ENCODE assay signal across 12 cellular contexts in the genomic region with DNA sequence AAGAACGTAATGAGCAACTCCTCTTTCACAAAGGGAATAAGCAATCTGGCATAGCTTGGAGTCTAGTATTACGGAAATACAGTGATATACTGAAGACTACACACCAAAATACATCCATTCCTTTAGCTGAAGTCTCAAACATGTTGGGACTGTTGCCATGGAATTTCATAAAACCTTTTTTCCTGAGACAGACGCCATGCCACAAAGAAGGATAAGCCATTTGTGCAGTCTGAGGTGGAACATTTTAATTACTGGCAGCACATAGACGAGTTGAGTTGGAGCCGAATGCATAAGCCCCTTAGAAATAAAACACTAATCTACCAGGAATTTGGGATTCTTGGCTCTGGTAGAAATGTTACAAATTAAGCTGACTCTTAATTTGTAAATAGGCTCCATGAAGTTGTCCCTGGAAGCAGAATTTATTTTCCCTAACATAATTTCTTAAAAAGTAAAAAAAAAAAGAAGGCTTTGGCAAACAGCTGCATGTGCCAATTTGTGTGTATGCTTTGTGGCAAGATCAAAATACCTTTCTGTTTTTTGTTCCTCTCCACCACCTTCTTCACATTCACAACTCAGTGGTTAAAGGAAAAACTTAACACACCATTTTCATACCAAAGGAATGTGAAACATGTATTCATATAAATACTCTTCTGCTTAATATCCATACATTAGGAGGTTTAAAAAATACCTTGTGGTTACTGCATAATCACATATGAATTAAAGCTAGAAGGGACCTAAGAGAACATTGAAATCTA. TPM values are rescaled to one million over a fixed set of nuclear protein-coding genes. Genes with fewer than 3 reads are reported as not detected.
DNase-seq lines count a peak whose midpoint lies in the region; ATAC-seq, FAIRE-seq and TF ChIP-seq lines count a peak whose summit lies in the region.
"Had no signal": no experiment of that assay in that cellular context is flagged by ENCODE, and none has a peak within 500 bp of the region (broad histone marks: within the 10 kb centered on the region; RNA-seq: fewer than 3 reads in every experiment).

No MANE protein-coding gene starts in this region.

- no peak for TF ChIP-seq POLR2A in K562 (conservative IDR thresholded peaks at IDR 0.05)

- no peak for TF ChIP-seq RAD21 in K562 (CRISPR knock-in tag; conservative IDR thresholded peaks at IDR 0.05 in 1 of 2, IDR thresholded peaks at IDR 0.05 in 1 of 2)

- in situ Hi-C loops in K562 (cut with MboI): no loop called here

- DNase-seq in D341Med (ENCODE audit: low spot score) (peak; percentile 50), K562 (ENCODE audit: extremely low read depth in 1 of 4, low spot score in 3 of 4) (no peak), naive B cell (no peak), NK-92 (lab: John Stamatoyannopoulos, UW; ENCODE audit: unreplicated experiment) (no peak), H7 (no peak)
- DNase-seq: activated T-cell treated with anti-CD3 and anti-CD28 coated beads, Interleukin-2, amount 50 U/mL, for 1 hour; effector memory CD4-positive, alpha-beta T cell; MG63 had no signal

- no peak for FAIRE-seq in K562 (lab: Jason Lieb, UNC)

- H3K9ac ChIP-seq in KMS-11 (no peak overlapping the region), K562 (ENCODE audit: insufficient read depth in 1 of 2, low read depth in 2 of 2, low read length in 2 of 2) (no peak overlapping the region)

- WGBS in K562 (ENCODE audit: insufficient coverage, low coverage, missing lambda C conversion rate): 11% methylated on average over 5 of the region's 5 CpGs

- no peaks in the 10 kb centered on the region for H3K9me3 Mint-ChIP-seq in naive B cell

- peaks cover 76% of the 10 kb centered on the region for H3K79me2 ChIP-seq in KMS-11 (ENCODE audit: insufficient read depth, low read depth)
- H3K79me2 ChIP-seq in K562 (ENCODE audit: control insufficient read depth, insufficient read depth, low read length): no peaks in the 10 kb centered on the region

- no TSS peak for BruUV-seq in K562 (replicated peaks; lab: Mats Ljungman, UMichigan)

- TF ChIP-seq CTCF in KMS-11 (conservative IDR thresholded peaks at IDR 0.05; ENCODE audit: low read depth, low read length) (no peak), K562 (IDR thresholded peaks at IDR 0.05 in 2 of 3, conservative IDR thresholded peaks at IDR 0.05 in 1 of 3; ENCODE audit: insufficient read depth in 2 of 3, low read depth in 1 of 3, low read length in 3 of 3) (no peak)

- H3K36me3 ChIP-seq in KMS-11 (ENCODE audit: insufficient read depth) (peaks cover 32% of the 10 kb centered on the region; the same call in 1 of the 2 replicates), K562 (ENCODE audit: control insufficient read depth, insufficient read depth, low read length) (no peaks in the 10 kb centered on the region), H7 (replicated peaks; ENCODE audit: control insufficient read depth, insufficient read depth, low read length) (no peaks in the 10 kb centered on the region)
- H3K36me3 ChIP-seq: gastroesophageal sphincter, MG63 had no signal

- H3K4me3 Mint-ChIP-seq in naive B cell: no peak overlapping the region

- H3K4me1 Mint-ChIP-seq in naive B cell: peaks cover 47 to 82% (median 55%) of the 10 kb centered on the region in 3 donors

- no peaks in the 10 kb centered on the region for H3K9me3 ChIP-seq in K562 (replicated peaks; ENCODE audit: control insufficient read depth, insufficient read depth, low read depth, low read length)
- H3K9me3 ChIP-seq: gastroesophageal sphincter, MG63 had no signal

- no peak for TF ChIP-seq EP300 in K562 (IDR thresholded peaks at IDR 0.05; ENCODE audit: low read length)

- H3K27ac ChIP-seq in KMS-11: peak overlapping the region; percentile 3; the same call in 1 of the 2 replicates
- H3K27ac ChIP-seq in K562 (ENCODE audit: extremely low read depth, low read depth, low read length): no peak overlapping the region
- H3K27ac ChIP-seq: gastroesophageal sphincter had no signal

- H4K20me1 ChIP-seq in KMS-11 (ENCODE audit: insufficient read depth) (no peaks in the 10 kb centered on the region), K562 (replicated peaks; ENCODE audit: control insufficient read depth, insufficient read depth, low read length) (no peaks in the 10 kb centered on the region)

- no peaks in the 10 kb centered on the region for H3K27me3 Mint-ChIP-seq in naive B cell

- ATAC-seq in K562 (no peak), naive B cell (ENCODE audit: low read depth in 2 of 2) (no peak), GM19463 (IDR thresholded peaks at IDR 0.05; ENCODE audit: unreplicated experiment) (no peak)
- ATAC-seq: gastroesophageal sphincter, sciatic nerve had no signal

- H3K4me3 ChIP-seq in KMS-11 (IDR thresholded peaks at IDR 0.05; ENCODE audit: insufficient read depth, low read depth, low read length): no peak overlapping the region
- H3K4me3 ChIP-seq in K562: no peak overlapping the region
- H3K4me3 ChIP-seq in H7 (ENCODE audit: insufficient read depth, low read depth, low read length): no peak overlapping the region
- H3K4me3 ChIP-seq: gastroesophageal sphincter, MG63 had no signal

- H3K9me1 ChIP-seq in K562 (ENCODE audit: control insufficient read depth, insufficient read depth, low read length): no peaks in the 10 kb centered on the region

- CTCF ChIA-PET in K562 (lab: Yijun Ruan, JAX; ENCODE audit: low intra/inter-chr PET ratio): no interaction called here

- H2AFZ ChIP-seq in KMS-11 (ENCODE audit: low read depth): no peak overlapping the region
- H2AFZ ChIP-seq in K562 (ENCODE audit: low read depth, low read length): no peak overlapping the region

- peak overlapping the region in 4 of 6 donors; percentile 43 to 78 (median 62) for H3K27ac Mint-ChIP-seq in naive B cell

- intact Hi-C loops in K562 (cut with micrococcal nuclease): no loop called here

- POLR2A ChIA-PET in K562 (lab: Yijun Ruan, JAX): interaction anchor here (1.1 to 1.2 kb wide), 2 partner anchors 10 to 113 kb away, joined by 3 to 6 read pairs; no protein-coding TSS in a partner anchor

- no peaks in the 10 kb centered on the region for H3K27me3 ChIP-seq in KMS-11 (ENCODE audit: insufficient read depth, low read depth)
- peaks cover 40 to 54% of the 10 kb centered on the region in 2 experiments for H3K27me3 ChIP-seq in K562 (ENCODE audit: control insufficient read depth in 2 of 2, insufficient read depth in 2 of 2, low read length in 2 of 2)
- H3K27me3 ChIP-seq in H7 (ENCODE audit: control insufficient read depth, insufficient read depth, low read length): no peaks in the 10 kb centered on the region
- H3K27me3 ChIP-seq: MG63 had no signal

- H3K36me3 Mint-ChIP-seq in naive B cell: peaks cover 35 to 44% of the 10 kb centered on the region in 2 donors

- H3K4me1 ChIP-seq in KMS-11 (ENCODE audit: low read depth, poor library complexity, severe bottlenecking) (peaks cover 100% of the 10 kb centered on the region), K562 (replicated peaks in 1 of 2; ENCODE audit: control insufficient read depth in 2 of 2, insufficient read depth in 2 of 2, low read length in 2 of 2) (no peaks in the 10 kb centered on the region)
- H3K4me1 ChIP-seq: gastroesophageal sphincter had no signal

- peak overlapping the region; percentile 11; the same call in 1 of the 2 replicates for H3K4me2 ChIP-seq in KMS-11
- H3K4me2 ChIP-seq in K562 (ENCODE audit: insufficient read depth, low read length): no peak overlapping the region

TF ChIP-seq in K562, 482 proteins besides CTCF, POLR2A, EP300 and RAD21 (continues in another document):
- peak; percentile 38 for TF ChIP-seq CBX8 (IDR thresholded peaks at IDR 0.05; ENCODE audit: borderline replicate concordance, extremely low read depth, low read depth, low read length, poor library complexity, severe bottlenecking)

RNA-seq across cellular contexts. Expression of a gene that starts 25.5 kb away (rescaled TPM):
- total RNA-seq in K562 (2011; cell fraction: chromatin; rRNA removed; ENCODE audit: low replicate concordance): 7.8 and 23.1 TPM in 2 replicates
- total RNA-seq in K562 (2011; cell fraction: nucleolus; rRNA removed): 14.2 and 16.3 TPM in 2 replicates
- total RNA-seq in K562 (2011; cell fraction: nucleoplasm; rRNA removed): 10.2 and 11.2 TPM in 2 replicates
- total RNA-seq in K562 (2014; rRNA removed) (5.1 and 5.9 TPM in 2 replicates), K562 (2014; rRNA removed; fragmentation: Illumina TruSeq; extraction: Trizol) (1.9 and 2.2 TPM in 2 replicates), K562 (2015; rRNA removed; fragmentation: Illumina TruSeq; extraction: Trizol) (1.6 and 2.1 TPM in 2 replicates), K562 (2021) (5.0 and 6.0 TPM in 2 replicates)
- polyA plus RNA-seq in K562 (2011; rRNA removed) (1.6 and 2.4 TPM in 2 replicates), K562 (2014; fragmentation: Illumina TruSeq; extraction: Trizol) (6.2 and 6.4 TPM in 2 replicates), K562 (2014; fragmentation: Nextera tagmentation; extraction: Ambion mirVana) (under 1 TPM; 0.04 to 0.08 TPM), K562 (2014; rRNA removed) (3.0 and 4.1 TPM in 2 replicates), naive B cell (ENCODE audit: low read depth in 6 of 6) (under 1 TPM in 3 of 6 donors, not detected in 3; 0.23 to 0.65 (median 0.29) TPM)
- 1.8 and 4.1 TPM in 2 replicates for polyA plus RNA-seq in K562 (2011; cell fraction: cytosol; rRNA removed)
- polyA plus RNA-seq in K562 (2011; cell fraction: nucleus; rRNA removed): 7.6 and 13.2 TPM in 2 replicates
- 3.2 and 6.3 TPM in 2 replicates for polyA plus RNA-seq in K562 (2012)
- 0.87 and 1.7 TPM in 2 replicates for polyA minus RNA-seq in K562 (2011; rRNA and poly(A)+ RNA removed)
- polyA minus RNA-seq in K562 (2011; cell fraction: cytosol; rRNA and poly(A)+ RNA removed): 2.4 and 2.7 TPM in 2 replicates
- 2.4 and 3.4 TPM in 2 replicates for polyA minus RNA-seq in K562 (2011; cell fraction: nucleus; rRNA and poly(A)+ RNA removed)
- 34.3 and 61.6 TPM in 2 replicates for total RNA-seq in H7 (2014; rRNA removed; shearing (Covaris generic))

RNA-seq across cellular contexts. Expression of a gene that starts 32.9 kb away (rescaled TPM):
- 17.7 and 44.9 TPM in 2 replicates for total RNA-seq in K562 (2011; cell fraction: chromatin; rRNA removed; ENCODE audit: low replicate concordance)
- 41.2 and 48.0 TPM in 2 replicates for total RNA-seq in K562 (2011; cell fraction: nucleolus; rRNA removed)
- 37.9 and 44.1 TPM in 2 replicates for total RNA-seq in K562 (2011; cell fraction: nucleoplasm; rRNA removed)
- total RNA-seq in K562 (2014; rRNA removed) (80.6 and 95.1 TPM in 2 replicates), K562 (2014; rRNA removed; fragmentation: Illumina TruSeq; extraction: Trizol) (58.3 and 61.3 TPM in 2 replicates), K562 (2015; rRNA removed; fragmentation: Illumina TruSeq; extraction: Trizol) (66.3 and 70.2 TPM in 2 replicates), K562 (2021) (65.7 and 67.9 TPM in 2 replicates)
- polyA plus RNA-seq in K562 (2011; rRNA removed) (60.8 and 81.8 TPM in 2 replicates), K562 (2014; fragmentation: Illumina TruSeq; extraction: Trizol) (114 and 142 TPM in 2 replicates), K562 (2014; fragmentation: Nextera tagmentation; extraction: Ambion mirVana) (10 to 100 TPM; 70.5 to 78.9 TPM), K562 (2014; rRNA removed) (103 and 135 TPM in 2 replicates), naive B cell (ENCODE audit: low read depth in 6 of 6) (100 to 1,000 TPM in 5 of 6 donors, 10 to 100 TPM in 1; 99.3 to 135 (median 123) TPM)
- 63.1 and 98.3 TPM in 2 replicates for polyA plus RNA-seq in K562 (2011; cell fraction: cytosol; rRNA removed)
- polyA plus RNA-seq in K562 (2011; cell fraction: nucleus; rRNA removed): 42.4 and 82.9 TPM in 2 replicates
- 80.4 and 82.0 TPM in 2 replicates for polyA plus RNA-seq in K562 (2012)
- 14.3 and 24.3 TPM in 2 replicates for polyA minus RNA-seq in K562 (2011; rRNA and poly(A)+ RNA removed)
- polyA minus RNA-seq in K562 (2011; cell fraction: cytosol; rRNA and poly(A)+ RNA removed): 11.5 and 25.5 TPM in 2 replicates
- polyA minus RNA-seq in K562 (2011; cell fraction: nucleus; rRNA and poly(A)+ RNA removed): 19.3 and 20.3 TPM in 2 replicates
- 47.7 and 56.1 TPM in 2 replicates for total RNA-seq in H7 (2014; rRNA removed; shearing (Covaris generic))
